ENCODE assay signal across 4 cellular contexts in the genomic region with DNA sequence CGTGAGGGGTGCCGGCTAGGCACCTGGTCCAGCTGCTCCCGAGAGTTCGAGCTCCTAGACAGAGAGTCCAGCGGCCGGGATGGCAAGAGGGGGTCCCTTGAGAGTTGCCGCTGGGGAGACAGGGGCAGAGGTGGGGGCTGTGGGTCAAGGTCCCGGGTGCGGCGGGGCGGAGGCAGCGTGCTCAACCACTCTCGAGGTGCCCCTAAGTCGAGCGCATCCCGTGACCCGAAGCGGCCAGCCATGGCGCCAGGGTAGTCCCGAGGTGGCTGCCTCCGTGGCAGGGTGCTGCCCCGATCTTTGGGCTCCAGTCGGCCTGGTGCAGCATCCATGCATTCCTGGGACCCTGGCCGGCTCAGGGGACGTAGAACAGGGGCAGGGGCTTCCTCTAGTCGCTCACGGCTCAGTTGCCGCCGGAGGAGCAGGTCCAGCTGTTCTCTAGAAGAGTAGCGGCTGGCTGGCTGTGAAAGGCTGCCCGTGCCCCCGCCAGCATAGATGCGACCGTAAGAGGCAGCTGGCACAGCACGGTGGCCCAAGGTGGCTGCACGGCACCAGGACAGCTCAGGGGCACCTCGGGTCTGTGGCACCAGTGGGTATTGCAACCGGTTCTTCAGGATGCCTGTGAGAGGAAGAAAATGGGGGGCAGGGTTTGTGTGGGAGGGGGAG. TPM values are rescaled to one million over a fixed set of nuclear protein-coding genes. Genes with fewer than 3 reads are reported as not detected.
"Had no signal": no experiment of that assay in that cellular context is flagged by ENCODE, and none has a peak within 500 bp of the region (broad histone marks: within the 10 kb centered on the region; RNA-seq: fewer than 3 reads in every experiment).

No MANE protein-coding gene starts in this region.

- H3K4me3 ChIP-seq: GM12878 had no signal

- DNase-seq: GDM1, GF-D8 had no signal

RNA-seq across cellular contexts. Expression of a gene that starts 18.5 kb away (rescaled TPM):
- total RNA-seq: G401, GM12878 had no signal
- polyA plus RNA-seq: GM12878 had no signal
